In genomic region chr18:80187956-80188642, GRCh38 we compare ENCODE assay signal across 28 cellular contexts.
"Had no signal": no experiment of that assay in that cellular context is flagged by ENCODE, and none has a peak within 500 bp of the region (broad histone marks: within the 10 kb centered on the region; RNA-seq: fewer than 3 reads in every experiment).

No MANE protein-coding gene starts in this region.

- ATAC-seq: left colon; left lung; lower lobe of right lung; naive thymus-derived CD8-positive, alpha-beta T cell; pancreas; right cardiac atrium; stimulated activated effector memory CD8-positive, alpha-beta T cell treated with anti-CD3 and anti-CD28 coated beads, Interleukin-12 subunit alpha, Interleukin-12 subunit beta, amount 100 ng/mL, for 72 hours had no signal

- DNase-seq: hypothalamus; immature natural killer cell; left colon; left lung; lower lobe of right lung; mammary epithelial cell; mesenchymal stem cell; naive thymus-derived CD8-positive, alpha-beta T cell; nephron progenitor cell; pancreas; posterior cingulate gyrus; retina; right cardiac atrium; sigmoid colon; small intestine; spleen; stimulated activated CD4-positive, alpha-beta T cell treated with anti-CD3 and anti-CD28 coated beads, Interleukin-4, amount 100 ng/mL, for 24 hours; stimulated activated naive CD4-positive, alpha-beta T cell; substantia nigra; testis; thyroid gland; transverse colon; upper lobe of left lung had no signal

- FAIRE-seq: islet of Langerhans, kidney, pancreas, small intestine had no signal

- H3K36me3 ChIP-seq: left lung, lower lobe of right lung, pancreas, prostate gland, sigmoid colon, spleen, thyroid gland, transverse colon, upper lobe of left lung, vagina had no signal

- H3K27me3 ChIP-seq: left lung, pancreas, sigmoid colon, spleen, testis, thyroid gland, transverse colon, upper lobe of left lung, vagina had no signal

- H3K4me1 ChIP-seq: left lung, lower lobe of right lung, pancreas, prostate gland, sigmoid colon, spleen, testis, transverse colon, upper lobe of left lung had no signal

- H3K9me3 ChIP-seq: left lung, lower lobe of right lung, pancreas, prostate gland, sigmoid colon, spleen, testis, thyroid gland, transverse colon, upper lobe of left lung, vagina had no signal

- H3K4me3 ChIP-seq: left lung, lower lobe of right lung, pancreas, prostate gland, sigmoid colon, spleen, testis, thyroid gland, transverse colon, upper lobe of left lung, vagina had no signal

- H3K27ac ChIP-seq: left lung, lower lobe of right lung, pancreas, prostate gland, sigmoid colon, spleen, testis, transverse colon, upper lobe of left lung, vagina had no signal
